ENCODE assay signal across 1 cellular context in genomic region chr4:140427104-140427918, GRCh38.
A peak's percentile ranks its signal among the peaks of the same experiment; 100 is the strongest.
TF ChIP-seq lines count a peak whose summit lies in the region.

CLGN (minus strand) TSS chr4:140427648; CDS start chr4:140413078, 14,570 bp downstream.

TF ChIP-seq in K562, 482 proteins besides CTCF, POLR2A, EP300 and RAD21 (continued from another document and continues in another):
- TF ChIP-seq TCF15 (CRISPR knock-in tag; IDR thresholded peaks at IDR 0.05) (no peak), ZBTB43 (CRISPR knock-in tag; IDR thresholded peaks at IDR 0.05) (no peak), IRF9 (tag; IDR thresholded peaks at IDR 0.05) (peak; percentile 93), PHTF2 (CRISPR knock-in tag; IDR thresholded peaks at IDR 0.05) (no peak), SNIP1 (IDR thresholded peaks at IDR 0.05; ENCODE audit: low read depth) (no peak), FOXM1 (IDR thresholded peaks at IDR 0.05; ENCODE audit: low read depth) (no peak), FOXM1 (CRISPR knock-in tag; IDR thresholded peaks at IDR 0.05; ENCODE audit: low read depth) (no peak), RREB1 (CRISPR knock-in tag; IDR thresholded peaks at IDR 0.05) (0 out of 2 replicates have a peak, but pooled peaks have one; percentile 25), CTCFL (IDR thresholded peaks at IDR 0.05; ENCODE audit: borderline replicate concordance, insufficient read depth, low read depth, low read length, poor library complexity, severe bottlenecking) (peak; percentile 60), CTBP1 (IDR thresholded peaks at IDR 0.05; ENCODE audit: borderline replicate concordance) (peak; percentile 90), ZNF639 (CRISPR knock-in tag; conservative IDR thresholded peaks at IDR 0.05 in 1 of 2, IDR thresholded peaks at IDR 0.05 in 1 of 2) (0 out of 4 replicates have a peak, but pooled peaks of 1 of the 2 experiments have one; percentile 55), DNMT1 (IDR thresholded peaks at IDR 0.05) (no peak), ZNF398 (CRISPR knock-in tag; IDR thresholded peaks at IDR 0.05) (no peak), DACH1 (IDR thresholded peaks at IDR 0.05; ENCODE audit: partially characterized antibody) (no peak), NFIX (CRISPR knock-in tag; IDR thresholded peaks at IDR 0.05; ENCODE audit: low read depth) (no peak), E2F3 (CRISPR knock-in tag; IDR thresholded peaks at IDR 0.05) (0 out of 2 replicates have a peak, but pooled peaks have one; percentile 15), HIVEP1 (CRISPR knock-in tag; IDR thresholded peaks at IDR 0.05) (no peak), CUX1 (CRISPR knock-in tag; IDR thresholded peaks at IDR 0.05) (no peak), HMGN3 (IDR thresholded peaks at IDR 0.05; ENCODE audit: borderline replicate concordance, extremely low read depth, insufficient read length, low read depth, low read length) (peak; percentile 67), KDM1A (IDR thresholded peaks at IDR 0.05) (no peak), NFE2L1 (tag; IDR thresholded peaks at IDR 0.05; ENCODE audit: borderline replicate concordance, low read depth) (no peak), BHLHE40 (IDR thresholded peaks at IDR 0.05; ENCODE audit: low read length) (0 out of 2 replicates have a peak, but pooled peaks have one; percentile 25), MLLT1 (IDR thresholded peaks at IDR 0.05) (no peak), AFF4 (CRISPR knock-in tag; IDR thresholded peaks at IDR 0.05) (no peak), RBM22 (IDR thresholded peaks at IDR 0.05; ENCODE audit: low read depth, low read length, poor library complexity, severe bottlenecking) (no peak), HMG20B (CRISPR knock-in tag; IDR thresholded peaks at IDR 0.05) (0 out of 2 replicates have a peak, but pooled peaks have one; percentile 25), RB1 (IDR thresholded peaks at IDR 0.05; ENCODE audit: low read depth) (peak; percentile 68; the same call in 1 of the 2 replicates)
